In the genomic region with DNA sequence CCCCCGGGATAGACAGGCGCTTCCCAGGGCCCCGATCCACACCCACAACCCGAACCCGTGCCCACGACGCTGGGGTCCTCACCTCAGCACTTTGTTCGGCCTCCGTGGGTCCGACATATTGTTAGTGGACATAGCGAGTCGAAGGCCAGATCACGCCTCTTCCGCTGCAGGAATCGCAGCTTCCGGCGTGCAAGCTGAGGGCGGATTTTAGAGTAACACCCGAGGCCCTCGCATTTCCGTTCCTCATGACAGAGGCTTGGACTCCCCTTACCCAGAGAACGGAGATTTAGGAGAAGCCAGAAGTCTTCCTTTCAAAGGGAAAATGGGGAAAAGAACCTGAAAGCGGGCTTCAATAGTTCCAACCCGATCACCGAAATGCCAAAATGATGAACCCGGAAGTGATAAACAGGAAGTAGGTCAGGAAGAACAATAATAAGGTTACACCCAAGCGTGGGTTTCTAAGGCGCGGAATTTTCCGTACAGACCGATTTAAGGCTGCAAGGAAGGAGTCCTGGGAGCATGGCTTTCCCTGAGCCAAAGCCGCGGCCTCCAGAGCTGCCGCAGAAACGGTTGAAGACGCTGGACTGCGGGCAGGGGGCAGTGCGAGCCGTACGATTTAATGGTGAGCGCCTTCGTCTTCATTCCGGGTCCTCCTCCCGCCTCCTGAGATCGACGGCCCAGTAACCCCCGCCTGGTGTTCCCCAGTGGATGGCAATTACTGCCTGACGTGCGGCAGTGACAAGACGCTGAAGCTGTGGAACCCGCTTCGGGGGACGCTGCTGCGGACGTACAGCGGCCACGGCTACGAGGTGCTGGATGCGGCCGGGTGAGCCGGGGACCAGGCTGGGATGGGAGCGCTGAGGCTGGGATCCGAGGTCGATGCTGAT, we compare ENCODE assay signal across 8 cellular contexts. TPM values are rescaled to one million over a fixed set of nuclear protein-coding genes. Genes with fewer than 3 reads are reported as not detected.
DNase-seq lines count a peak whose midpoint lies in the region; ATAC-seq, FAIRE-seq and TF ChIP-seq lines count a peak whose summit lies in the region.

No MANE protein-coding gene starts in this region.

- CTCF ChIA-PET in endothelial cell of umbilical vein (lab: Charles Lee): interaction anchor here (1.0 to 1.6 kb wide), 3 partner anchors 16 to 579 kb away, joined by 3 to 5 read pairs (median 3); no protein-coding TSS in a partner anchor

- H3K27ac Mint-ChIP-seq in mesothelial cell of epicardium: peak overlapping the region; percentile 100

- H3K9ac ChIP-seq in NT2/D1 (ENCODE audit: insufficient read length, low read depth) (peak overlapping the region; percentile 98), endothelial cell of umbilical vein (replicated peaks; ENCODE audit: extremely low read depth, insufficient read depth, low read length) (peak overlapping the region; percentile 90)

- no peaks in the 10 kb centered on the region for H3K9me1 ChIP-seq in endothelial cell of umbilical vein (replicated peaks; ENCODE audit: control insufficient read depth, extremely low read depth, insufficient read depth, low read length)

- H3K27me3 ChIP-seq in NT2/D1 (ENCODE audit: insufficient read depth, insufficient read length) (no peaks in the 10 kb centered on the region), endothelial cell of umbilical vein (ENCODE audit: control insufficient read depth in 2 of 2, insufficient read depth in 2 of 2, low read length in 2 of 2) (no peaks in the 10 kb centered on the region)

- H3K36me3 Mint-ChIP-seq in mesothelial cell of epicardium: peaks cover 12% of the 10 kb centered on the region

- ATAC-seq in HG03039 (IDR thresholded peaks at IDR 0.05; ENCODE audit: unreplicated experiment): no peak

- H3K4me1 Mint-ChIP-seq in mesothelial cell of epicardium: peaks cover 42% of the 10 kb centered on the region

- DNase-seq in DMS79 (lab: John Stamatoyannopoulos, UW) (peak; percentile 54), HS-5 (ENCODE audit: low read depth) (peak; percentile 78), NT2/D1 (ENCODE audit: low read depth, low spot score) (peak; percentile 65), endothelial cell of umbilical vein (ENCODE audit: low read depth, low spot score) (peak; percentile 86), mesothelial cell of epicardium (ENCODE audit: low spot score in 2 of 2, unreplicated experiment in 2 of 2) (peak; percentile 56 to 76)
- peak; percentile 63 for DNase-seq in activated CD8-positive, alpha-beta memory T cell treated with anti-CD3 and anti-CD28 coated beads, Interleukin-2, amount 50 U/mL, for 24 hours (ENCODE audit: extremely low read depth)
- DNase-seq in stimulated activated CD8-positive, alpha-beta memory T cell treated with anti-CD3 and anti-CD28 coated beads, Interleukin-15, amount 100 ng/mL, for 4 hours (ENCODE audit: low read depth in 2 of 2): peak; percentile 50 to 51

- peak overlapping the region; percentile 78 for H3K4me2 ChIP-seq in endothelial cell of umbilical vein (ENCODE audit: insufficient read depth, low read length)

- FAIRE-seq in endothelial cell of umbilical vein (lab: Jason Lieb, UNC): peak; percentile 98

- peak overlapping the region; percentile 90 for H3K27ac ChIP-seq in endothelial cell of umbilical vein (ENCODE audit: insufficient read depth, low read depth, low read length)

- H4K20me1 ChIP-seq in endothelial cell of umbilical vein (replicated peaks; ENCODE audit: control insufficient read depth, extremely low read depth, insufficient read depth, low read length): no peaks in the 10 kb centered on the region

- TF ChIP-seq CTCF in endothelial cell of umbilical vein (IDR thresholded peaks at IDR 0.05; ENCODE audit: extremely low read depth in 1 of 2, insufficient read depth in 1 of 2, low read depth in 1 of 2, low read length in 2 of 2): no peak
- TF ChIP-seq CTCF in mesothelial cell of epicardium (IDR thresholded peaks at IDR 0.05; ENCODE audit: unreplicated experiment): no peak

- H3K9me3 Mint-ChIP-seq in mesothelial cell of epicardium: no peaks in the 10 kb centered on the region

- H3K36me3 ChIP-seq in NT2/D1 (ENCODE audit: insufficient read depth, insufficient read length, low read length) (peaks cover 53% of the 10 kb centered on the region), endothelial cell of umbilical vein (ENCODE audit: control insufficient read depth in 2 of 2, extremely low read depth in 1 of 2, insufficient read depth in 2 of 2, low read length in 2 of 2) (peaks cover 2 to 14% of the 10 kb centered on the region in 2 experiments)

- POLR2A ChIA-PET in endothelial cell of umbilical vein (lab: Charles Lee): no interaction called here

- BruUV-seq in endothelial cell of umbilical vein (replicated peaks; lab: Mats Ljungman, UMichigan): TSS peak; percentile 51

- peak overlapping the region; percentile 99 for H3K4me3 Mint-ChIP-seq in mesothelial cell of epicardium

- H3K79me2 ChIP-seq in endothelial cell of umbilical vein (ENCODE audit: control insufficient read depth, insufficient read depth, low read length): peaks cover 16% of the 10 kb centered on the region

- intact Hi-C loops in endothelial cell of umbilical vein (cut with micrococcal nuclease): loop anchor here (1.0 to 5.0 kb wide), 4 partner anchors 59 to 747 kb away; partner anchors contain the start of genes ZNF136, ZNF490 and ZNF791

- no peaks in the 10 kb centered on the region for H3K27me3 Mint-ChIP-seq in mesothelial cell of epicardium (ENCODE audit: low read depth)

- TF ChIP-seq POLR2A in endothelial cell of umbilical vein (IDR thresholded peaks at IDR 0.05; ENCODE audit: low read depth, low read length): peak; percentile 42

- peak overlapping the region; percentile 89 for H3K4me3 ChIP-seq in NT2/D1 (ENCODE audit: insufficient read length, low read depth)
- H3K4me3 ChIP-seq in endothelial cell of umbilical vein (replicated peaks in 1 of 3; ENCODE audit: insufficient read depth in 1 of 3, low read depth in 1 of 3, low read length in 3 of 3): peak overlapping the region; percentile 52 to 87 (median 83)

- dilution Hi-C loops in endothelial cell of umbilical vein (cut with MboI; ENCODE audit: extremely low pct_ligation_motif_present, low sequenced_read_pairs): no loop called here

- peak overlapping the region; percentile 71 for H2AFZ ChIP-seq in endothelial cell of umbilical vein (ENCODE audit: low read depth, low read length)

- H3K4me1 ChIP-seq in NT2/D1 (ENCODE audit: insufficient read depth, insufficient read length) (peaks cover 25% of the 10 kb centered on the region), endothelial cell of umbilical vein (ENCODE audit: control insufficient read depth, extremely low read depth, insufficient read depth, low read length) (peaks cover 20% of the 10 kb centered on the region)

- H3K9me3 ChIP-seq in NT2/D1 (ENCODE audit: insufficient read depth, low read length) (no peaks in the 10 kb centered on the region), endothelial cell of umbilical vein (replicated peaks; ENCODE audit: control insufficient read depth, insufficient read depth, low read length) (no peaks in the 10 kb centered on the region)

RNA-seq across cellular contexts. Expression of gene WDR83, which starts 2.9 kb away (rescaled TPM):
- total RNA-seq in endothelial cell of umbilical vein: 10.9 and 11.8 TPM in 2 replicates
- polyA plus RNA-seq in endothelial cell of umbilical vein: 10.5 and 11.0 TPM in 2 replicates
- polyA plus RNA-seq in endothelial cell of umbilical vein (2011; cell fraction: cytosol; rRNA removed): 6.8 and 8.0 TPM in 2 replicates
- 11.7 and 12.5 TPM in 2 replicates for polyA plus RNA-seq in endothelial cell of umbilical vein (2011; cell fraction: nucleus; rRNA removed)
- polyA plus RNA-seq in endothelial cell of umbilical vein (2012): 8.6 and 11.4 TPM in 2 replicates
- 5.7 and 11.2 TPM in 2 replicates for polyA minus RNA-seq in endothelial cell of umbilical vein
- polyA minus RNA-seq in endothelial cell of umbilical vein (2011; cell fraction: cytosol; rRNA and poly(A)+ RNA removed): 10.2 TPM
- polyA minus RNA-seq in endothelial cell of umbilical vein (2011; cell fraction: nucleus; rRNA and poly(A)+ RNA removed): 3.3 and 7.7 TPM in 2 replicates
- total RNA-seq in mesothelial cell of epicardium: 12.5 to 14.6 TPM (median 13.6 TPM) in 3 replicates

RNA-seq across cellular contexts. Expression of gene MAN2B1, which starts 3.0 kb away (rescaled TPM):
- total RNA-seq in endothelial cell of umbilical vein (73.0 and 76.8 TPM in 2 replicates), mesothelial cell of epicardium (105 to 109 TPM (median 107 TPM) in 3 replicates)
- polyA plus RNA-seq in endothelial cell of umbilical vein: 64.4 and 70.3 TPM in 2 replicates
- polyA plus RNA-seq in endothelial cell of umbilical vein (2011; cell fraction: cytosol; rRNA removed): 46.7 and 51.2 TPM in 2 replicates
- 75.6 and 93.9 TPM in 2 replicates for polyA plus RNA-seq in endothelial cell of umbilical vein (2011; cell fraction: nucleus; rRNA removed)
- polyA plus RNA-seq in endothelial cell of umbilical vein (2012): 62.9 and 110 TPM in 2 replicates
- 25.5 and 32.1 TPM in 2 replicates for polyA minus RNA-seq in endothelial cell of umbilical vein
- 5.8 TPM for polyA minus RNA-seq in endothelial cell of umbilical vein (2011; cell fraction: cytosol; rRNA and poly(A)+ RNA removed)
- 22.4 and 33.1 TPM in 2 replicates for polyA minus RNA-seq in endothelial cell of umbilical vein (2011; cell fraction: nucleus; rRNA and poly(A)+ RNA removed)

RNA-seq across cellular contexts. Expression of gene DHPS, which starts 12.2 kb away (rescaled TPM):
- total RNA-seq in endothelial cell of umbilical vein (68.4 and 77.4 TPM in 2 replicates), mesothelial cell of epicardium (91.3 to 101 TPM (median 97.0 TPM) in 3 replicates)
- polyA plus RNA-seq in endothelial cell of umbilical vein: 80.6 and 90.1 TPM in 2 replicates
- 72.2 and 76.1 TPM in 2 replicates for polyA plus RNA-seq in endothelial cell of umbilical vein (2011; cell fraction: cytosol; rRNA removed)
- 183 and 226 TPM in 2 replicates for polyA plus RNA-seq in endothelial cell of umbilical vein (2011; cell fraction: nucleus; rRNA removed)
- 48.5 and 49.9 TPM in 2 replicates for polyA plus RNA-seq in endothelial cell of umbilical vein (2012)
- 50.2 and 71.2 TPM in 2 replicates for polyA minus RNA-seq in endothelial cell of umbilical vein
- 46.0 TPM for polyA minus RNA-seq in endothelial cell of umbilical vein (2011; cell fraction: cytosol; rRNA and poly(A)+ RNA removed)
- polyA minus RNA-seq in endothelial cell of umbilical vein (2011; cell fraction: nucleus; rRNA and poly(A)+ RNA removed): 40.9 and 46.7 TPM in 2 replicates

RNA-seq across cellular contexts. Expression of gene GNG14, which starts 18.3 kb away (rescaled TPM):
- total RNA-seq in endothelial cell of umbilical vein: not detected in 2 replicates
- polyA plus RNA-seq in endothelial cell of umbilical vein: not detected in 2 replicates
- polyA plus RNA-seq in endothelial cell of umbilical vein (2011; cell fraction: cytosol; rRNA removed): not detected in 2 replicates
- polyA plus RNA-seq in endothelial cell of umbilical vein (2011; cell fraction: nucleus; rRNA removed): not detected in 2 replicates
- not detected in 2 replicates for polyA plus RNA-seq in endothelial cell of umbilical vein (2012)
- not detected in 2 replicates for polyA minus RNA-seq in endothelial cell of umbilical vein
- not detected for polyA minus RNA-seq in endothelial cell of umbilical vein (2011; cell fraction: cytosol; rRNA and poly(A)+ RNA removed)
- not detected in 2 replicates for polyA minus RNA-seq in endothelial cell of umbilical vein (2011; cell fraction: nucleus; rRNA and poly(A)+ RNA removed)
- not detected in 3 replicates for total RNA-seq in mesothelial cell of epicardium

RNA-seq across cellular contexts. Expression of gene FBXW9, which starts 26.9 kb away (rescaled TPM):
- total RNA-seq in endothelial cell of umbilical vein (11.6 and 12.4 TPM in 2 replicates), mesothelial cell of epicardium (9.6 to 9.8 TPM (median 9.8 TPM) in 3 replicates)
- polyA plus RNA-seq in endothelial cell of umbilical vein: 19.3 and 26.4 TPM in 2 replicates
- polyA plus RNA-seq in endothelial cell of umbilical vein (2011; cell fraction: cytosol; rRNA removed): 12.6 and 16.6 TPM in 2 replicates
- polyA plus RNA-seq in endothelial cell of umbilical vein (2011; cell fraction: nucleus; rRNA removed): 14.8 and 16.9 TPM in 2 replicates
- 7.5 and 10.9 TPM in 2 replicates for polyA plus RNA-seq in endothelial cell of umbilical vein (2012)
- polyA minus RNA-seq in endothelial cell of umbilical vein: 5.9 and 8.0 TPM in 2 replicates
- 6.1 TPM for polyA minus RNA-seq in endothelial cell of umbilical vein (2011; cell fraction: cytosol; rRNA and poly(A)+ RNA removed)
- 4.2 and 6.6 TPM in 2 replicates for polyA minus RNA-seq in endothelial cell of umbilical vein (2011; cell fraction: nucleus; rRNA and poly(A)+ RNA removed)
